1 cellular context compared by ENCODE assay signal in the genomic region with DNA sequence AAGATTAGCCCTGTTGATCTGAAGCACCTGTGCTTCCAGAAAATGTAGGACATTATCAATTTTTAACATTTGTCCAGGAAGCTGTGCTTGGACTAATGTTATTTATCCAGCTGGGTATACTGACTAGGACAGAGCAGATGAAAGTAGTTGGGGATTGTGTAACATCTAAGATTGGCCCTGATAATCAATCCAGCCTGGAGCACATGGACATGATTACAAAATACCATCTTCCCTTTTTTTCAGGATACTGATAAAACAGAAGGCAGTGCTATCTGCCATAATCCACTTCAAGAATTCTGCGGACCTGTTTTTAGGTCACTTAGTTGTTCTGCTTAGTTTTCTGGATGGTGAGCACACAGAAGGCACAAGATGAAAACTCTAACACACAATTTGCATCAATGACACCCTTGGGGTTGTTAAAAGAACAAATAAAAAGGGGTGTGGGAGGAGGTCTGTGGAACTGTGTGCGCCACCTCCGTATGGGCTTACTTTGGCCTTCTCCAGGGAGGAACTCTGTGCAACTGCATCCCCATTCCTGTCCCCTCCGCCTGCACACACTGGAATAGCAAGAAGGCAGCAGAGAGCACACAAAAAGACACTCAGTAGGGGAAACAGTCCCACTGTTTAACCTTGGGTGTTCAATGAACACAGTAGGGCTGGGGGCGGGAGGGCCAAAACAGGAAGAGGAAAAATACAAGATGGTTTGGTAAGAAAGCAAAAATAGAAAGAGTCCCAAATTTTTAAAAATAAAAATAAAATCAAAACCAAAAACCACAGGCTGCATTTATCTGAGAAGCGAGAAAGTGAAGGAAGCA.
TF ChIP-seq lines count a peak whose summit lies in the region.

No MANE protein-coding gene starts in this region.

TF ChIP-seq in HepG2, 621 proteins besides CTCF, POLR2A, EP300 and RAD21 (continued from another document and continues in another):
- TF ChIP-seq, protein P1, sequence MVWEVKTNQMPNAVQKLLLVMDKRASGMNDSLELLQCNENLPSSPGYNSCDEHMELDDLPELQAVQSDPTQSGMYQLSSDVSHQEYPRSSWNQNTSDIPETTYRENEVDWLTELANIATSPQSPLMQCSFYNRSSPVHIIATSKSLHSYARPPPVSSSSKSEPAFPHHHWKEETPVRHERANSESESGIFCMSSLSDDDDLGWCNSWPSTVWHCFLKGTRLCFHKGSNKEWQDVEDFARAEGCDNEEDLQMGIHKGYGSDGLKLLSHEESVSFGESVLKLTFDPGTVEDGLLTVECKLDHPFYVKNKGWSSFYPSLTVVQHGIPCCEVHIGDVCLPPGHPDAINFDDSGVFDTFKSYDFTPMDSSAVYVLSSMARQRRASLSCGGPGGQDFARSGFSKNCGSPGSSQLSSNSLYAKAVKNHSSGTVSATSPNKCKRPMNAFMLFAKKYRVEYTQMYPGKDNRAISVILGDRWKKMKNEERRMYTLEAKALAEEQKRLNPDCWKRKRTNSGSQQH (CRISPR knock-in tag; IDR thresholded peaks at IDR 0.05; ENCODE audit: low read depth), result no peak
- TF ChIP-seq HHEX (CRISPR knock-in tag; IDR thresholded peaks at IDR 0.05) (peak; percentile 61; the same call in 1 of the 2 replicates), THAP7 (CRISPR knock-in tag; IDR thresholded peaks at IDR 0.05) (no peak), ZNF460 (CRISPR knock-in tag; IDR thresholded peaks at IDR 0.05; ENCODE audit: borderline replicate concordance) (no peak; the same call in 1 of the 2 replicates), ZNF331 (CRISPR knock-in tag; IDR thresholded peaks at IDR 0.05) (peak; percentile 73), GFI1 (CRISPR knock-in tag; IDR thresholded peaks at IDR 0.05; ENCODE audit: borderline replicate concordance) (peak; percentile 90), PRPF4 (IDR thresholded peaks at IDR 0.05; ENCODE audit: low read depth, low read length, poor library complexity, severe bottlenecking) (peak; percentile 11), MXD4 (CRISPR knock-in tag; IDR thresholded peaks at IDR 0.05) (peak; percentile 79), MTF1 (CRISPR knock-in tag; IDR thresholded peaks at IDR 0.05) (no peak), ZNF691 (CRISPR knock-in tag; IDR thresholded peaks at IDR 0.05; ENCODE audit: borderline replicate concordance, low read depth) (no peak), ZKSCAN1 (IDR thresholded peaks at IDR 0.05; ENCODE audit: low read length) (peak; percentile 94), KLF15 (CRISPR knock-in tag; IDR thresholded peaks at IDR 0.05; ENCODE audit: borderline replicate concordance) (no peak), CEBPZ (IDR thresholded peaks at IDR 0.05; ENCODE audit: low read length) (no peak), DMTF1 (CRISPR knock-in tag; IDR thresholded peaks at IDR 0.05) (no peak), FOXJ3 (CRISPR knock-in tag; IDR thresholded peaks at IDR 0.05; ENCODE audit: borderline replicate concordance) (peak; percentile 92; the same call in 1 of the 2 replicates), ZNF430 (CRISPR knock-in tag; IDR thresholded peaks at IDR 0.05) (no peak), ZNF34 (CRISPR knock-in tag; IDR thresholded peaks at IDR 0.05; ENCODE audit: borderline replicate concordance) (no peak), HMG20B (CRISPR knock-in tag; conservative IDR thresholded peaks at IDR 0.05) (peak; percentile 76; the same call in 1 of the 2 replicates), CREM (IDR thresholded peaks at IDR 0.05) (peak; percentile 92), CREM (CRISPR knock-in tag; IDR thresholded peaks at IDR 0.05) (no peak), ZNF263 (CRISPR knock-in tag; IDR thresholded peaks at IDR 0.05) (no peak), ZBTB20 (CRISPR knock-in tag; IDR thresholded peaks at IDR 0.05; ENCODE audit: borderline replicate concordance, low read depth) (peak; percentile 87), GABPB1 (CRISPR knock-in tag; IDR thresholded peaks at IDR 0.05) (no peak), ZNF121 (CRISPR knock-in tag; IDR thresholded peaks at IDR 0.05) (peak; percentile 56; the same call in 1 of the 2 replicates), ZNF841 (CRISPR knock-in tag; IDR thresholded peaks at IDR 0.05; ENCODE audit: borderline replicate concordance) (no peak), RBFOX2 (IDR thresholded peaks at IDR 0.05; ENCODE audit: low read depth, low read length) (no peak), ZNF605 (CRISPR knock-in tag; IDR thresholded peaks at IDR 0.05) (no peak), SMAD3 (CRISPR knock-in tag; IDR thresholded peaks at IDR 0.05) (peak; percentile 91), PHF8 (CRISPR knock-in tag; IDR thresholded peaks at IDR 0.05) (no peak), ZNF530 (CRISPR knock-in tag; IDR thresholded peaks at IDR 0.05; ENCODE audit: low read depth) (no peak), SIX4 (CRISPR knock-in tag; IDR thresholded peaks at IDR 0.05) (no peak), NPAS2 (CRISPR knock-in tag; IDR thresholded peaks at IDR 0.05; ENCODE audit: borderline replicate concordance) (no peak), ZMYM3 (CRISPR knock-in tag; IDR thresholded peaks at IDR 0.05) (peak; percentile 52; the same call in 1 of the 2 replicates), TCF12 (IDR thresholded peaks at IDR 0.05) (no peak), TCF12 (CRISPR knock-in tag; IDR thresholded peaks at IDR 0.05) (peak; percentile 96), ADNP (CRISPR knock-in tag; IDR thresholded peaks at IDR 0.05) (no peak), NKX3-1 (CRISPR knock-in tag; IDR thresholded peaks at IDR 0.05) (no peak), ZNF383 (CRISPR knock-in tag; IDR thresholded peaks at IDR 0.05; ENCODE audit: borderline replicate concordance) (no peak), HCFC1 (IDR thresholded peaks at IDR 0.05; ENCODE audit: low read depth, low read length) (no peak)
- TF ChIP-seq, protein P2, sequence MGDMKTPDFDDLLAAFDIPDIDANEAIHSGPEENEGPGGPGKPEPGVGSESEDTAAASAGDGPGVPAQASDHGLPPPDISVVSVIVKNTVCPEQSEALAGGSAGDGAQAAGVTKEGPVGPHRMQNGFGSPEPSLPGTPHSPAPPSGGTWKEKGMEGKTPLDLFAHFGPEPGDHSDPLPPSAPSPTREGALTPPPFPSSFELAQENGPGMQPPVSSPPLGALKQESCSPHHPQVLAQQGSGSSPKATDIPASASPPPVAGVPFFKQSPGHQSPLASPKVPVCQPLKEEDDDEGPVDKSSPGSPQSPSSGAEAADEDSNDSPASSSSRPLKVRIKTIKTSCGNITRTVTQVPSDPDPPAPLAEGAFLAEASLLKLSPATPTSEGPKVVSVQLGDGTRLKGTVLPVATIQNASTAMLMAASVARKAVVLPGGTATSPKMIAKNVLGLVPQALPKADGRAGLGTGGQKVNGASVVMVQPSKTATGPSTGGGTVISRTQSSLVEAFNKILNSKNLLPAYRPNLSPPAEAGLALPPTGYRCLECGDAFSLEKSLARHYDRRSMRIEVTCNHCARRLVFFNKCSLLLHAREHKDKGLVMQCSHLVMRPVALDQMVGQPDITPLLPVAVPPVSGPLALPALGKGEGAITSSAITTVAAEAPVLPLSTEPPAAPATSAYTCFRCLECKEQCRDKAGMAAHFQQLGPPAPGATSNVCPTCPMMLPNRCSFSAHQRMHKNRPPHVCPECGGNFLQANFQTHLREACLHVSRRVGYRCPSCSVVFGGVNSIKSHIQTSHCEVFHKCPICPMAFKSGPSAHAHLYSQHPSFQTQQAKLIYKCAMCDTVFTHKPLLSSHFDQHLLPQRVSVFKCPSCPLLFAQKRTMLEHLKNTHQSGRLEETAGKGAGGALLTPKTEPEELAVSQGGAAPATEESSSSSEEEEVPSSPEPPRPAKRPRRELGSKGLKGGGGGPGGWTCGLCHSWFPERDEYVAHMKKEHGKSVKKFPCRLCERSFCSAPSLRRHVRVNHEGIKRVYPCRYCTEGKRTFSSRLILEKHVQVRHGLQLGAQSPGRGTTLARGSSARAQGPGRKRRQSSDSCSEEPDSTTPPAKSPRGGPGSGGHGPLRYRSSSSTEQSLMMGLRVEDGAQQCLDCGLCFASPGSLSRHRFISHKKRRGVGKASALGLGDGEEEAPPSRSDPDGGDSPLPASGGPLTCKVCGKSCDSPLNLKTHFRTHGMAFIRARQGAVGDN (CRISPR knock-in tag; IDR thresholded peaks at IDR 0.05), result no peak; the same call in 1 of the 2 replicates
- TF ChIP-seq, protein P3, sequence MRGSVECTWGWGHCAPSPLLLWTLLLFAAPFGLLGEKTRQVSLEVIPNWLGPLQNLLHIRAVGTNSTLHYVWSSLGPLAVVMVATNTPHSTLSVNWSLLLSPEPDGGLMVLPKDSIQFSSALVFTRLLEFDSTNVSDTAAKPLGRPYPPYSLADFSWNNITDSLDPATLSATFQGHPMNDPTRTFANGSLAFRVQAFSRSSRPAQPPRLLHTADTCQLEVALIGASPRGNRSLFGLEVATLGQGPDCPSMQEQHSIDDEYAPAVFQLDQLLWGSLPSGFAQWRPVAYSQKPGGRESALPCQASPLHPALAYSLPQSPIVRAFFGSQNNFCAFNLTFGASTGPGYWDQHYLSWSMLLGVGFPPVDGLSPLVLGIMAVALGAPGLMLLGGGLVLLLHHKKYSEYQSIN (CRISPR knock-in tag; IDR thresholded peaks at IDR 0.05; ENCODE audit: borderline replicate concordance), result no peak
- TF ChIP-seq, protein P4, sequence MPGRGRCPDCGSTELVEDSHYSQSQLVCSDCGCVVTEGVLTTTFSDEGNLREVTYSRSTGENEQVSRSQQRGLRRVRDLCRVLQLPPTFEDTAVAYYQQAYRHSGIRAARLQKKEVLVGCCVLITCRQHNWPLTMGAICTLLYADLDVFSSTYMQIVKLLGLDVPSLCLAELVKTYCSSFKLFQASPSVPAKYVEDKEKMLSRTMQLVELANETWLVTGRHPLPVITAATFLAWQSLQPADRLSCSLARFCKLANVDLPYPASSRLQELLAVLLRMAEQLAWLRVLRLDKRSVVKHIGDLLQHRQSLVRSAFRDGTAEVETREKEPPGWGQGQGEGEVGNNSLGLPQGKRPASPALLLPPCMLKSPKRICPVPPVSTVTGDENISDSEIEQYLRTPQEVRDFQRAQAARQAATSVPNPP (CRISPR knock-in tag; IDR thresholded peaks at IDR 0.05), result no peak
- TF ChIP-seq, protein P5, sequence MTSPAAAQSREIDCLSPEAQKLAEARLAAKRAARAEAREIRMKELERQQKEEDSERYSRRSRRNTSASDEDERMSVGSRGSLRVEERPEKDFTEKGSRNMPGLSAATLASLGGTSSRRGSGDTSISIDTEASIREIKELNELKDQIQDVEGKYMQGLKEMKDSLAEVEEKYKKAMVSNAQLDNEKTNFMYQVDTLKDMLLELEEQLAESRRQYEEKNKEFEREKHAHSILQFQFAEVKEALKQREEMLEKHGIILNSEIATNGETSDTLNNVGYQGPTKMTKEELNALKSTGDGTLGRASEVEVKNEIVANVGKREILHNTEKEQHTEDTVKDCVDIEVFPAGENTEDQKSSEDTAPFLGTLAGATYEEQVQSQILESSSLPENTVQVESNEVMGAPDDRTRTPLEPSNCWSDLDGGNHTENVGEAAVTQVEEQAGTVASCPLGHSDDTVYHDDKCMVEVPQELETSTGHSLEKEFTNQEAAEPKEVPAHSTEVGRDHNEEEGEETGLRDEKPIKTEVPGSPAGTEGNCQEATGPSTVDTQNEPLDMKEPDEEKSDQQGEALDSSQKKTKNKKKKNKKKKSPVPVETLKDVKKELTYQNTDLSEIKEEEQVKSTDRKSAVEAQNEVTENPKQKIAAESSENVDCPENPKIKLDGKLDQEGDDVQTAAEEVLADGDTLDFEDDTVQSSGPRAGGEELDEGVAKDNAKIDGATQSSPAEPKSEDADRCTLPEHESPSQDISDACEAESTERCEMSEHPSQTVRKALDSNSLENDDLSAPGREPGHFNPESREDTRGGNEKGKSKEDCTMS (CRISPR knock-in tag; conservative IDR thresholded peaks at IDR 0.05), result no peak
